In genomic region chrX:53253293-53254020, GRCh38 we compare ENCODE assay signal across 27 cellular contexts. TPM values are rescaled to one million over a fixed set of nuclear protein-coding genes. Genes with fewer than 3 reads are reported as not detected.
DNase-seq lines count a peak whose midpoint lies in the region; ATAC-seq, FAIRE-seq and TF ChIP-seq lines count a peak whose summit lies in the region.
"Had no signal": no experiment of that assay in that cellular context is flagged by ENCODE, and none has a peak within 500 bp of the region (broad histone marks: within the 10 kb centered on the region; RNA-seq: fewer than 3 reads in every experiment).

No MANE protein-coding gene starts in this region.

- H4K91ac ChIP-seq in neuronal stem cell (ENCODE audit: low read depth, low read length, poor library complexity) = no peak overlapping the region

- no peak for DNase-seq in MCF 10A (ENCODE audit: unreplicated experiment)
- no peak for DNase-seq in breast epithelium (ENCODE audit: low spot score in 2 of 2)
- peak; percentile 79 for DNase-seq in OCI-M1 (lab: John Stamatoyannopoulos, UW)
- DNase-seq in K562 (ENCODE audit: extremely low read depth in 1 of 4, low spot score in 3 of 4) = peak in 1 of 4 experiments; percentile 50
- DNase-seq in posterior vena cava (ENCODE audit: low spot score) = peak; percentile 5
- DNase-seq in Peyer's patch = no peak
- DNase-seq in NCI-H1694 (lab: John Stamatoyannopoulos, UW) = no peak
- no peak for DNase-seq in neuronal stem cell (ENCODE audit: low spot score)
- DNase-seq: C1 segment of cervical spinal cord; CD4-positive, alpha-beta memory T cell; DMS79 treated with DMSO at 0.1 percent for 48 hours; GF-D8; GOT3; HFFc6; NCI-H1092 treated with DMSO at 0.1 percent for 48 hours; NCI-H1436; NCI-H1930; NCI-H2227 treated with DMSO at 0.1 percent for 48 hours; NCI-H510A; NCI-H69; SJCRH30; T-cell had no signal

- H3K27me3 ChIP-seq in breast epithelium (peaks cover 0 to 58% of the 10 kb centered on the region in 2 donors), K562 (ENCODE audit: control insufficient read depth in 2 of 2, insufficient read depth in 2 of 2, low read length in 2 of 2) (no peaks in the 10 kb centered on the region), Peyer's patch (no peaks in the 10 kb centered on the region), neuronal stem cell (ENCODE audit: control insufficient read depth in 3 of 3, insufficient read depth in 3 of 3, low read depth in 1 of 3, low read length in 3 of 3) (no peaks in the 10 kb centered on the region)
- H3K27me3 ChIP-seq: SJCRH30 had no signal

- H3K4me3 Mint-ChIP-seq in MCF 10A (ENCODE audit: unreplicated experiment) = no peak overlapping the region
- H3K4me3 Mint-ChIP-seq: CD4-positive, alpha-beta memory T cell; HFFc6; IgD-negative memory B cell; T-cell had no signal

- H4K20me1 ChIP-seq in K562 (replicated peaks; ENCODE audit: control insufficient read depth, insufficient read depth, low read length) = no peaks in the 10 kb centered on the region

- ATAC-seq in K562 = peak; percentile 60
- ATAC-seq: Right ventricle myocardium inferior, SK-N-SH treated with all-trans-retinoic acid at 6 μM for 48 hours, T-cell had no signal

- no peak overlapping the region for H3K27ac ChIP-seq in breast epithelium
- peak overlapping the region; percentile 85 for H3K27ac ChIP-seq in K562 (ENCODE audit: extremely low read depth, low read depth, low read length)
- H3K27ac ChIP-seq in Peyer's patch = no peak overlapping the region
- H3K27ac ChIP-seq in neuronal stem cell (replicated peaks; ENCODE audit: low read length) = no peak overlapping the region
- H3K27ac ChIP-seq: SJCRH30 had no signal

- H3K79me2 ChIP-seq in K562 (ENCODE audit: control insufficient read depth, insufficient read depth, low read length) = peaks cover 51% of the 10 kb centered on the region

- peak; percentile 63 for FAIRE-seq in K562 (lab: Jason Lieb, UNC)
- FAIRE-seq: GM12891 had no signal

- peaks cover 30% of the 10 kb centered on the region for H3K27me3 Mint-ChIP-seq in MCF 10A (ENCODE audit: insufficient read depth, unreplicated experiment)
- H3K27me3 Mint-ChIP-seq: CD4-positive, alpha-beta memory T cell had no signal

- BruUV-seq in MCF 10A (replicated peaks; lab: Mats Ljungman, UMichigan) (no TSS peak), K562 (replicated peaks; lab: Mats Ljungman, UMichigan) (TSS peak; percentile 89)

- H2BK5ac ChIP-seq in neuronal stem cell (ENCODE audit: low read length) = no peak overlapping the region

- H3K9me1 ChIP-seq in K562 (ENCODE audit: control insufficient read depth, insufficient read depth, low read length) = no peaks in the 10 kb centered on the region

- H3K4me2 ChIP-seq in K562 (ENCODE audit: insufficient read depth, low read length) (peak overlapping the region; percentile 74), neuronal stem cell (ENCODE audit: insufficient read depth, low read length, poor library complexity, severe bottlenecking) (no peak overlapping the region)

- peak overlapping the region; percentile 47 to 74; a peak in 3 of 4 replicates for H3K9ac ChIP-seq in K562 (ENCODE audit: insufficient read depth in 1 of 2, low read depth in 2 of 2, low read length in 2 of 2)
- no peak overlapping the region for H3K9ac ChIP-seq in neuronal stem cell (ENCODE audit: low read depth, low read length, poor library complexity)

- H3K9me3 ChIP-seq in breast epithelium = no peaks in the 10 kb centered on the region
- 0 out of 2 replicates have a peak, but pooled peaks cover 3% of the 10 kb centered on the region for H3K9me3 ChIP-seq in K562 (replicated peaks; ENCODE audit: control insufficient read depth, insufficient read depth, low read depth, low read length)
- H3K9me3 ChIP-seq in Peyer's patch = no peaks in the 10 kb centered on the region
- no peaks in the 10 kb centered on the region for H3K9me3 ChIP-seq in neuronal stem cell (replicated peaks in 1 of 2; ENCODE audit: control insufficient read depth in 2 of 2, insufficient read depth in 1 of 2, low read depth in 1 of 2, low read length in 2 of 2)
- H3K9me3 ChIP-seq: HAP-1, SJCRH30 had no signal

- TF ChIP-seq RAD21 in K562 (CRISPR knock-in tag; conservative IDR thresholded peaks at IDR 0.05 in 1 of 2, IDR thresholded peaks at IDR 0.05 in 1 of 2) = peak in 1 of 2 experiments; percentile 19; a peak in 1 of 4 replicates

- POLR2A ChIA-PET in MCF 10A (lab: Yijun Ruan, JAX) = interaction anchor here (0.6 to 1.7 kb wide), 5 partner anchors 10 to 54 kb away, joined by 3 to 5 read pairs (median 3); no protein-coding TSS in a partner anchor
- POLR2A ChIA-PET in K562 (lab: Yijun Ruan, JAX) = interaction anchor here (0.6 to 1.3 kb wide), 8 partner anchors 14 to 169 kb away, joined by 3 to 6 read pairs (median 4); partner anchors contain the start of genes IQSEC2, RIBC1 and SMC1A

- no peak overlapping the region for H2BK12ac ChIP-seq in neuronal stem cell (ENCODE audit: low read length)

- H3K27ac Mint-ChIP-seq in MCF 10A (ENCODE audit: low read depth, unreplicated experiment) = peak overlapping the region; percentile 36
- H3K27ac Mint-ChIP-seq: HFFc6, IgD-negative memory B cell, T-cell had no signal

- H2AK5ac ChIP-seq in neuronal stem cell (ENCODE audit: low read depth, low read length) = no peak overlapping the region

- H3K36me3 ChIP-seq in breast epithelium (no peaks in the 10 kb centered on the region), K562 (ENCODE audit: control insufficient read depth, insufficient read depth, low read length) (peaks cover 38% of the 10 kb centered on the region; the same call in 2 of the 3 replicates), Peyer's patch (peaks cover 0 to 5% (median 0%) of the 10 kb centered on the region in 3 donors), neuronal stem cell (replicated peaks in 1 of 2; ENCODE audit: control insufficient read depth in 2 of 2, insufficient read depth in 2 of 2, low read length in 2 of 2) (no peaks in the 10 kb centered on the region)
- H3K36me3 ChIP-seq: HAP-1, SJCRH30 had no signal

- H3K4me3 ChIP-seq in breast epithelium (no peak overlapping the region), K562 (peak overlapping the region; percentile 49), Peyer's patch (no peak overlapping the region), neuronal stem cell (ENCODE audit: low read length in 2 of 2) (no peak overlapping the region)
- H3K4me3 ChIP-seq: HAP-1, SJCRH30 had no signal

- H3K23ac ChIP-seq in neuronal stem cell (ENCODE audit: low read depth, low read length, poor library complexity) = no peak overlapping the region

- no peak overlapping the region for H3K4ac ChIP-seq in neuronal stem cell (ENCODE audit: low read length)

- H3K18ac ChIP-seq in neuronal stem cell (ENCODE audit: low read length) = no peak overlapping the region

- intact Hi-C loops in MCF 10A (cut with micrococcal nuclease) (no loop called here), breast epithelium (cut with DNase I; ENCODE audit: low total_unique reads) (no loop called here), K562 (cut with micrococcal nuclease) (loop anchor here (2.0 kb wide), 1 partner anchor 27 kb away; the partner anchor contains the start of gene IQSEC2), posterior vena cava (cut with DNase I) (no loop called here)

- in situ Hi-C loops in K562 (cut with MboI) = no loop called here

- no peak for TF ChIP-seq POLR2A in breast epithelium (IDR thresholded peaks at IDR 0.05)
- TF ChIP-seq POLR2A in K562 (conservative IDR thresholded peaks at IDR 0.05) = no peak
- no peak for TF ChIP-seq POLR2A in Peyer's patch (IDR thresholded peaks at IDR 0.05)

- CTCF ChIA-PET in MCF 10A (lab: Yijun Ruan, JAX) (interaction anchor here (0.6 to 1.6 kb wide), 6 partner anchors 31 to 291 kb away, joined by 3 to 9 read pairs (median 4); no protein-coding TSS in a partner anchor), K562 (lab: Yijun Ruan, JAX; ENCODE audit: low intra/inter-chr PET ratio) (no interaction called here)

- H3K36me3 Mint-ChIP-seq in MCF 10A (ENCODE audit: insufficient read depth, unreplicated experiment) = peaks cover 6% of the 10 kb centered on the region
- H3K36me3 Mint-ChIP-seq: CD4-positive, alpha-beta memory T cell; IgD-negative memory B cell; T-cell had no signal

- H3K4me1 ChIP-seq in breast epithelium (no peaks in the 10 kb centered on the region), K562 (replicated peaks in 1 of 2; ENCODE audit: control insufficient read depth in 2 of 2, insufficient read depth in 2 of 2, low read length in 2 of 2) (peaks cover 28 to 44% of the 10 kb centered on the region in 2 experiments; a peak in 4 of 5 replicates), Peyer's patch (no peaks in the 10 kb centered on the region), neuronal stem cell (ENCODE audit: control insufficient read depth in 2 of 2, insufficient read depth in 1 of 2, low read depth in 1 of 2, low read length in 2 of 2) (peaks cover 4 to 14% of the 10 kb centered on the region in 2 donors)
- H3K4me1 ChIP-seq: HAP-1, SJCRH30 had no signal

- H3K9me3 Mint-ChIP-seq in MCF 10A (ENCODE audit: unreplicated experiment) = no peaks in the 10 kb centered on the region
- H3K9me3 Mint-ChIP-seq: HFFc6, T-cell had no signal

- no peak overlapping the region for H4K8ac ChIP-seq in neuronal stem cell (ENCODE audit: low read depth, low read length)

- peaks cover 7% of the 10 kb centered on the region for H3K4me1 Mint-ChIP-seq in MCF 10A (ENCODE audit: insufficient read depth, unreplicated experiment)
- H3K4me1 Mint-ChIP-seq: CD4-positive, alpha-beta memory T cell; IgD-negative memory B cell; T-cell had no signal

- 3% methylated on average over 3 of the region's 3 CpGs for WGBS in K562 (ENCODE audit: insufficient coverage, low coverage, missing lambda C conversion rate)
- no CpG with 5 or more reads among the region's 3 CpGs for WGBS in neuronal stem cell (ENCODE audit: extremely low coverage in 2 of 2, insufficient read length in 2 of 2, insufficient replicate concordance in 1 of 2), 2 donors

- H3K79me1 ChIP-seq in neuronal stem cell (ENCODE audit: low read depth, low read length) = no peaks in the 10 kb centered on the region

- H2AFZ ChIP-seq in K562 (ENCODE audit: low read depth, low read length) (no peak overlapping the region), neuronal stem cell (ENCODE audit: low read length) (no peak overlapping the region)

- no peak for TF ChIP-seq CTCF in MCF 10A (IDR thresholded peaks at IDR 0.05; ENCODE audit: unreplicated experiment)
- no peak for TF ChIP-seq CTCF in breast epithelium (IDR thresholded peaks at IDR 0.05)
- TF ChIP-seq CTCF in K562 (IDR thresholded peaks at IDR 0.05 in 2 of 3, conservative IDR thresholded peaks at IDR 0.05 in 1 of 3; ENCODE audit: insufficient read depth in 2 of 3, low read depth in 1 of 3, low read length in 3 of 3) = no peak
- no peak for TF ChIP-seq CTCF in Peyer's patch (IDR thresholded peaks at IDR 0.05)

- H2BK15ac ChIP-seq in neuronal stem cell (ENCODE audit: low read length) = no peak overlapping the region

- no peak overlapping the region for H2BK120ac ChIP-seq in neuronal stem cell (ENCODE audit: low read depth, low read length)

- peak; percentile 74 for TF ChIP-seq EP300 in K562 (IDR thresholded peaks at IDR 0.05; ENCODE audit: low read length)

- H3K14ac ChIP-seq in neuronal stem cell (ENCODE audit: low read length) = no peak overlapping the region

RNA-seq across cellular contexts. Expression of gene IQSEC2, which starts 27.9 kb away (rescaled TPM):
- total RNA-seq in MCF 10A (2022) (19.8 and 23.0 TPM in 2 replicates), breast epithelium (10 to 100 TPM; 16.7 to 18.7 (median 18.3) TPM), K562 (2014; rRNA removed) (18.9 and 20.1 TPM in 2 replicates), K562 (2014; rRNA removed; fragmentation: Illumina TruSeq; extraction: Trizol) (12.3 TPM in 2 replicates), K562 (2015; rRNA removed; fragmentation: Illumina TruSeq; extraction: Trizol) (10.5 and 11.5 TPM in 2 replicates), K562 (2021) (35.9 and 41.8 TPM in 2 replicates), posterior vena cava (1 to 10 TPM; 8.3 to 9.4 TPM), Peyer's patch (10 to 100 TPM; 20.6 to 77.9 (median 48.3) TPM)
- 57.2 and 111 TPM in 2 replicates for total RNA-seq in K562 (2011; cell fraction: chromatin; rRNA removed; ENCODE audit: low replicate concordance)
- total RNA-seq in K562 (2011; cell fraction: nucleolus; rRNA removed) = 39.6 and 44.2 TPM in 2 replicates
- total RNA-seq in K562 (2011; cell fraction: nucleoplasm; rRNA removed) = 63.2 and 85.5 TPM in 2 replicates
- polyA plus RNA-seq in K562 (2011; rRNA removed) (23.9 and 25.8 TPM in 2 replicates), K562 (2014; fragmentation: Illumina TruSeq; extraction: Trizol) (31.4 and 32.8 TPM in 2 replicates), K562 (2014; fragmentation: Nextera tagmentation; extraction: Ambion mirVana) (1 to 10 TPM; 2.7 to 2.8 TPM), K562 (2014; rRNA removed) (25.6 and 29.4 TPM in 2 replicates)
- polyA plus RNA-seq in K562 (2011; cell fraction: cytosol; rRNA removed) = 17.7 and 23.5 TPM in 2 replicates
- polyA plus RNA-seq in K562 (2011; cell fraction: nucleus; rRNA removed) = 55.7 and 92.8 TPM in 2 replicates
- polyA plus RNA-seq in K562 (2012) = 24.4 and 70.9 TPM in 2 replicates
- 14.2 and 18.2 TPM in 2 replicates for polyA minus RNA-seq in K562 (2011; rRNA and poly(A)+ RNA removed)
- polyA minus RNA-seq in K562 (2011; cell fraction: cytosol; rRNA and poly(A)+ RNA removed) = 16.8 and 18.3 TPM in 2 replicates
- polyA minus RNA-seq in K562 (2011; cell fraction: nucleus; rRNA and poly(A)+ RNA removed) = 32.3 and 34.9 TPM in 2 replicates
- polyA plus RNA-seq in neuronal stem cell (2013, experiment 1 of 2) = 12.5 TPM
- 13.1 TPM for polyA plus RNA-seq in neuronal stem cell (2013, experiment 2 of 2)
- polyA plus RNA-seq: IgD-negative memory B cell had no signal

RNA-seq across cellular contexts. Expression of gene KDM5C, which starts 28.4 kb away (rescaled TPM):
- total RNA-seq in MCF 10A (2022) (163 and 167 TPM in 2 replicates), breast epithelium (100 to 1,000 TPM in 2 of 3 donors, 10 to 100 TPM in 1; 63.5 to 136 (median 123) TPM), K562 (2014; rRNA removed) (61.1 and 82.1 TPM in 2 replicates), K562 (2014; rRNA removed; fragmentation: Illumina TruSeq; extraction: Trizol) (44.5 and 53.1 TPM in 2 replicates), K562 (2015; rRNA removed; fragmentation: Illumina TruSeq; extraction: Trizol) (41.4 and 43.4 TPM in 2 replicates), K562 (2021) (110 and 136 TPM in 2 replicates), posterior vena cava (10 to 100 TPM; 66.0 to 77.8 TPM), Peyer's patch (100 to 1,000 TPM in 3 of 4 donors, 10 to 100 TPM in 1; 77.4 to 176 (median 137) TPM)
- total RNA-seq in K562 (2011; cell fraction: chromatin; rRNA removed; ENCODE audit: low replicate concordance) = 402 and 573 TPM in 2 replicates
- total RNA-seq in K562 (2011; cell fraction: nucleolus; rRNA removed) = 257 and 272 TPM in 2 replicates
- total RNA-seq in K562 (2011; cell fraction: nucleoplasm; rRNA removed) = 184 and 231 TPM in 2 replicates
- polyA plus RNA-seq in K562 (2011; rRNA removed) (52.4 and 82.6 TPM in 2 replicates), K562 (2014; fragmentation: Illumina TruSeq; extraction: Trizol) (59.1 and 66.6 TPM in 2 replicates), K562 (2014; fragmentation: Nextera tagmentation; extraction: Ambion mirVana) (under 1 TPM; 0.62 to 0.83 TPM), K562 (2014; rRNA removed) (44.0 and 64.7 TPM in 2 replicates)
- 45.7 and 53.1 TPM in 2 replicates for polyA plus RNA-seq in K562 (2011; cell fraction: cytosol; rRNA removed)
- polyA plus RNA-seq in K562 (2011; cell fraction: nucleus; rRNA removed) = 311 and 369 TPM in 2 replicates
- 64.3 and 71.8 TPM in 2 replicates for polyA plus RNA-seq in K562 (2012)
- 81.5 and 92.7 TPM in 2 replicates for polyA minus RNA-seq in K562 (2011; rRNA and poly(A)+ RNA removed)
- 71.3 and 80.0 TPM in 2 replicates for polyA minus RNA-seq in K562 (2011; cell fraction: cytosol; rRNA and poly(A)+ RNA removed)
- 113 and 144 TPM in 2 replicates for polyA minus RNA-seq in K562 (2011; cell fraction: nucleus; rRNA and poly(A)+ RNA removed)
- 28.9 TPM for polyA plus RNA-seq in neuronal stem cell (2013, experiment 1 of 2)
- 27.2 TPM for polyA plus RNA-seq in neuronal stem cell (2013, experiment 2 of 2)

Comparison
In these comparisons a context has a peak if more than half of its experiments do, and no peak if none do; other contexts are left out.
1. DNase-seq: peak in OCI-M1 (single experiment) and posterior vena cava (single experiment); none in MCF 10A (single experiment), breast epithelium (0 of 2), Peyer's patch (0 of 3), NCI-H1694 (single experiment) and neuronal stem cell (single experiment).